Comparison of ENCODE assay signal across 8 cellular contexts in genomic region chr1:227945891-227946623, GRCh38. TPM values are rescaled to one million over a fixed set of nuclear protein-coding genes. Genes with fewer than 3 reads are reported as not detected.
A peak's percentile ranks its signal among the peaks of the same experiment; 100 is the strongest.
DNase-seq lines count a peak whose midpoint lies in the region; ATAC-seq, FAIRE-seq and TF ChIP-seq lines count a peak whose summit lies in the region.

No MANE protein-coding gene starts in this region.

- H3K27ac ChIP-seq in AG04450 (ENCODE audit: low read depth, low read length) = no peak overlapping the region
- peak overlapping the region; percentile 65 to 91 (median 78) for H3K27ac ChIP-seq in pancreas

- FAIRE-seq in GM12892 (lab: Jason Lieb, UNC) (no peak), pancreas (lab: Jason Lieb, UNC) (no peak)

- peak; percentile 23 for ATAC-seq in HG03439 (IDR thresholded peaks at IDR 0.05; ENCODE audit: unreplicated experiment)
- ATAC-seq in WTC11 = peak; percentile 3; the same call in 1 of the 2 replicates
- ATAC-seq in pancreas = peak; percentile 86 to 94 (median 88)
- ATAC-seq in GM19328 (IDR thresholded peaks at IDR 0.05; ENCODE audit: unreplicated experiment) = no peak
- no peak for ATAC-seq in GM18519 (IDR thresholded peaks at IDR 0.05; ENCODE audit: low FRiP score, unreplicated experiment)

- intact Hi-C loops in pancreas (cut with DNase I) = loop anchor here in 2 of 3 donors (2.0 to 10.0 kb wide), 3 partner anchors 181 to 464 kb away; no protein-coding TSS in a partner anchor

- H3K4me3 Mint-ChIP-seq in WTC11 = peak overlapping the region; percentile 56

- DNase-seq in AG04450 (ENCODE audit: low read depth, low spot score) = no peak
- peak; percentile 33 for DNase-seq in GM12892 (ENCODE audit: insufficient read length)
- DNase-seq in WTC11 (ENCODE audit: low spot score) = no peak
- peak; percentile 64 to 86 for DNase-seq in foreskin fibroblast
- DNase-seq in pancreas = peak; percentile 86 to 96 (median 92)

- H3K9me3 Mint-ChIP-seq in WTC11 = no peaks in the 10 kb centered on the region

- no peak overlapping the region for H3K27ac Mint-ChIP-seq in WTC11

- whole genome bisulfite sequencing in pancreas, 2 donors = 9 to 12% methylated on average over 14 to 19 of the region's 19 CpGs

- no peaks in the 10 kb centered on the region for H3K36me3 Mint-ChIP-seq in WTC11

- H3K4me3 ChIP-seq in AG04450 (ENCODE audit: low read depth, low read length) = peak overlapping the region; percentile 17; the same call in 1 of the 2 replicates
- H3K4me3 ChIP-seq in foreskin fibroblast (ENCODE audit: low read depth in 1 of 2, low read length in 2 of 2) = peak overlapping the region; percentile 31 to 66
- H3K4me3 ChIP-seq in pancreas = peak overlapping the region in 3 of 4 donors; percentile 21 to 45 (median 38)

- peaks cover 25% of the 10 kb centered on the region for H3K27me3 Mint-ChIP-seq in WTC11 (ENCODE audit: low read depth)

- TF ChIP-seq POLR2A in GM12892 (IDR thresholded peaks at IDR 0.05; ENCODE audit: low read depth, low read length) = no peak

- H3K27me3 ChIP-seq in AG04450 (ENCODE audit: control insufficient read depth, insufficient read depth, low read length) (peaks cover 5% of the 10 kb centered on the region), pancreas (no peaks in the 10 kb centered on the region)

- TF ChIP-seq CTCF in AG04450 (IDR thresholded peaks at IDR 0.05; ENCODE audit: low read depth, low read length) = no peak
- no peak for TF ChIP-seq CTCF in WTC11 (IDR thresholded peaks at IDR 0.05)
- TF ChIP-seq CTCF in foreskin fibroblast (IDR thresholded peaks at IDR 0.05; ENCODE audit: low read depth, low read length) = no peak
- no peak for TF ChIP-seq CTCF in pancreas (IDR thresholded peaks at IDR 0.05)

- no peaks in the 10 kb centered on the region for H3K36me3 ChIP-seq in pancreas

- H3K4me1 Mint-ChIP-seq in WTC11 = peaks cover 9% of the 10 kb centered on the region

- H3K9me3 ChIP-seq in AG04450 (ENCODE audit: control insufficient read depth, insufficient read depth, low read length) (no peaks in the 10 kb centered on the region; the same call in 1 of the 2 replicates), pancreas (no peaks in the 10 kb centered on the region)

- CTCF ChIA-PET in AG04450 (lab: Charles Lee) (interaction anchor here (0.7 to 1.5 kb wide), 3 partner anchors 182 to 257 kb away, joined by 3 to 7 read pairs (median 3); no protein-coding TSS in a partner anchor), WTC11 (lab: Charles Lee) (interaction anchor here (1.1 to 4.4 kb wide), 5 partner anchors 7 to 184 kb away, joined by 3 to 25 read pairs (median 4); no protein-coding TSS in a partner anchor)

- peaks cover 13 to 15% (median 14%) of the 10 kb centered on the region in 3 donors for H3K4me1 ChIP-seq in pancreas

- POLR2A ChIA-PET in AG04450 (lab: Yijun Ruan, JAX) (interaction anchor here (0.6 kb wide), 1 partner anchor 1321 kb away, joined by 3 read pairs; no protein-coding TSS in a partner anchor), WTC11 (lab: Charles Lee) (no interaction called here)

TF ChIP-seq in WTC11, 78 proteins besides CTCF, POLR2A, EP300 and RAD21:
- no peak for TF ChIP-seq E2F4 (CRISPR knock-in tag; IDR thresholded peaks at IDR 0.05; ENCODE audit: borderline replicate concordance, low read depth)
- TF ChIP-seq CBFB (CRISPR knock-in tag; IDR thresholded peaks at IDR 0.05; ENCODE audit: low read depth) = no peak
- TF ChIP-seq USF1 (CRISPR knock-in tag; IDR thresholded peaks at IDR 0.05) = no peak
- TF ChIP-seq ZNF232 (CRISPR knock-in tag; IDR thresholded peaks at IDR 0.05) = no peak
- no peak for TF ChIP-seq ZNF263 (CRISPR knock-in tag; IDR thresholded peaks at IDR 0.05; ENCODE audit: low read depth)
- no peak for TF ChIP-seq RELA (CRISPR knock-in tag; IDR thresholded peaks at IDR 0.05; ENCODE audit: borderline replicate concordance)
- no peak for TF ChIP-seq FOXP1 (CRISPR knock-in tag; IDR thresholded peaks at IDR 0.05; ENCODE audit: borderline replicate concordance)
- TF ChIP-seq FOXP4 (CRISPR knock-in tag; IDR thresholded peaks at IDR 0.05) = no peak
- no peak for TF ChIP-seq ESRRA (CRISPR knock-in tag; IDR thresholded peaks at IDR 0.05; ENCODE audit: borderline replicate concordance)
- TF ChIP-seq MYBL2 (CRISPR knock-in tag; IDR thresholded peaks at IDR 0.05) = no peak

RNA-seq across cellular contexts. Expression of gene WNT9A, which starts 1.7 kb away (rescaled TPM):
- polyA plus RNA-seq in AG04450 (2011; rRNA removed) (0.74 and 0.91 TPM in 2 replicates), pancreas (1 to 10 TPM in 1 of 2 donors, under 1 TPM in 1; 0.80 to 1.4 TPM)
- polyA minus RNA-seq in AG04450 (2011; rRNA and poly(A)+ RNA removed) = 0.64 and 1.0 TPM in 2 replicates
- not detected for polyA plus RNA-seq in GM12892 (2012; ENCODE audit: missing spikeins)
- total RNA-seq in WTC11 (2021) (1.1 to 1.5 TPM (median 1.3 TPM) in 3 replicates), pancreas (1 to 10 TPM in 5 of 6 donors, under 1 TPM in 1; 0.72 to 2.9 (median 2.1) TPM)

Comparison
In these comparisons a context has a peak if more than half of its experiments do, and no peak if none do; other contexts are left out.
1. DNase-seq: peak in GM12892 (single experiment), foreskin fibroblast (2 of 2) and pancreas (6 of 6); none in AG04450 (single experiment) and WTC11 (single experiment).
2. ATAC-seq: peak in HG03439 (single experiment), WTC11 (single experiment) and pancreas (4 of 4); none in GM19328 (single experiment) and GM18519 (single experiment).
3. Peak in every context shown above with its lines, with median percentiles within 50 percentile points of each other: H3K4me3 ChIP-seq.